Comparison of ENCODE assay signal across 7 cellular contexts in the genomic region with DNA sequence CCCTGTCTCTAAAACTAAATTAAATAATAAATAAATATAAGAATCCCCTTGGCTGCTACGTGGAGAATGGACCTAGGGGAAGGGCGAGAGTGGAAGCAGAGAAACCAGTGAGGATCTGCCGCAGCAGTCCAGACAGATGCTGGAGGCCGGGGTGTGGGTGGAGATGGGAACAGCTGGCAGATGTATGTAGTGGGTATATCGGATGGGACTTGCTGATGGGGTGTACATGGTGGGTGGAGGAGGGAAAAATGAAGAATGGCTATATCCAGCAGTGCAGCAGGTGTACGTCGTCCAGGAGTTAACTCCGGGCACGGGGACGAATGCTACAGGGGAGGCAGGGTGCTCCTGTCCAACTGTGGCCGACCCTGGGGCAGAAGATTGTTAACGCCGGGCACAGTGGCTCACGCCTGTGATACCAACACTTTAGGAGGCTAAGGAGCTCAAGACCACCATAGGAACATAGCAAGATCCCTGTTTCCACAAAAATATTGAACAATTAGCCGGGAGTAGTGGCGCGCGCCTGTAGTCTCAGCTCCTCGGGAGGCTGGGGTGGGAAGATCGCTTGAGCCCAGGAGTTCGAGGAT. TPM values are rescaled to one million over a fixed set of nuclear protein-coding genes. Genes with fewer than 3 reads are reported as not detected.
DNase-seq lines count a peak whose midpoint lies in the region; ATAC-seq and TF ChIP-seq lines count a peak whose summit lies in the region.

No MANE protein-coding gene starts in this region.

- 0 out of 2 replicates have a peak, but pooled peaks cover 4% of the 10 kb centered on the region for H4K20me1 ChIP-seq in GM23338 (replicated peaks; ENCODE audit: insufficient read depth)

- no peaks in the 10 kb centered on the region for H3F3A ChIP-seq in GM23338 (replicated peaks; ENCODE audit: low read depth)

- H3K9ac ChIP-seq in skeletal muscle tissue (ENCODE audit: low read depth in 1 of 3, low read length in 3 of 3) = peak overlapping the region; percentile 72 to 81 (median 78)

- DNase-seq in GM23338 (ENCODE audit: low spot score) (no peak), foreskin fibroblast (peak in 1 of 2 donors; percentile 23), activated gamma-delta T cell (lab: John Stamatoyannopoulos, UW) (no peak)
- DNase-seq in effector CD8-positive, alpha-beta T cell (lab: John Stamatoyannopoulos, UW) = no peak

- TF ChIP-seq CTCF in GM23338 (conservative IDR thresholded peaks at IDR 0.05; ENCODE audit: low read depth in 2 of 2) (no peak), foreskin fibroblast (IDR thresholded peaks at IDR 0.05; ENCODE audit: low read depth, low read length) (no peak)

- H3K27ac Mint-ChIP-seq in GM23338 = 0 out of 2 replicates have a peak overlapping the region, but pooled peaks have one; percentile 23

- H3K9me3 ChIP-seq in skeletal muscle tissue (ENCODE audit: control insufficient read depth in 3 of 3, low read length in 3 of 3) = no peaks in the 10 kb centered on the region

- peaks cover 15% of the 10 kb centered on the region for H3K79me2 ChIP-seq in GM23338 (replicated peaks; ENCODE audit: insufficient read depth)

- no peaks in the 10 kb centered on the region for H3K27me3 ChIP-seq in GM23338 (ENCODE audit: insufficient read depth)
- no peaks in the 10 kb centered on the region for H3K27me3 ChIP-seq in skeletal muscle tissue (ENCODE audit: control insufficient read depth in 3 of 3, insufficient read depth in 3 of 3, low read length in 3 of 3)

- H3K4me2 ChIP-seq in GM23338 = peak overlapping the region; percentile 92

- peak overlapping the region; percentile 100 for H3K4me3 Mint-ChIP-seq in GM23338

- ATAC-seq in GM23338 = no peak
- peak; percentile 13 for ATAC-seq in SK-N-SH treated with all-trans-retinoic acid at 6 μM for 48 hours
- ATAC-seq in esophagus mucosa = no peak

- H3K36me3 ChIP-seq in GM23338 (ENCODE audit: insufficient read depth) (no peaks in the 10 kb centered on the region), skeletal muscle tissue (ENCODE audit: control insufficient read depth in 3 of 3, insufficient read depth in 3 of 3, low read length in 3 of 3) (peaks cover 3 to 4% (median 4%) of the 10 kb centered on the region in 3 donors)

- no peaks in the 10 kb centered on the region for H3K4me1 ChIP-seq in GM23338 (ENCODE audit: insufficient read depth)
- peaks cover 11 to 17% (median 16%) of the 10 kb centered on the region in 3 donors for H3K4me1 ChIP-seq in skeletal muscle tissue (ENCODE audit: control insufficient read depth in 3 of 3, insufficient read depth in 3 of 3, low read length in 3 of 3)

- no peaks in the 10 kb centered on the region for H3K9me3 Mint-ChIP-seq in GM23338

- H3K9me2 ChIP-seq in GM23338 (ENCODE audit: insufficient read depth) = no peaks in the 10 kb centered on the region

- peak overlapping the region; percentile 29; the same call in 1 of the 2 replicates for H2AFZ ChIP-seq in GM23338

- H3K4me3 ChIP-seq in GM23338 (peak overlapping the region; percentile 70), foreskin fibroblast (ENCODE audit: low read depth in 1 of 2, low read length in 2 of 2) (peak overlapping the region; percentile 68 to 87), skeletal muscle tissue (ENCODE audit: low read length in 3 of 3) (peak overlapping the region; percentile 87 to 93 (median 91))

- H3K27ac ChIP-seq in GM23338 (ENCODE audit: low read depth) = no peak overlapping the region
- H3K27ac ChIP-seq in skeletal muscle tissue (ENCODE audit: low read depth, low read length) = peak overlapping the region; percentile 25

- H3K27me3 Mint-ChIP-seq in GM23338 (ENCODE audit: insufficient read depth, low read depth, poor library complexity) = peaks cover 8% of the 10 kb centered on the region

- H3K4me1 Mint-ChIP-seq in GM23338 = no peaks in the 10 kb centered on the region

- H3K36me3 Mint-ChIP-seq in GM23338 (ENCODE audit: low read depth) = peaks cover 19% of the 10 kb centered on the region

TF ChIP-seq in GM23338, 12 proteins besides CTCF, POLR2A, EP300 and RAD21 (continues in another document):
- TF ChIP-seq EZH2 (IDR thresholded peaks at IDR 0.05; ENCODE audit: low read depth, unreplicated experiment) = no peak
- TF ChIP-seq, protein P1, sequence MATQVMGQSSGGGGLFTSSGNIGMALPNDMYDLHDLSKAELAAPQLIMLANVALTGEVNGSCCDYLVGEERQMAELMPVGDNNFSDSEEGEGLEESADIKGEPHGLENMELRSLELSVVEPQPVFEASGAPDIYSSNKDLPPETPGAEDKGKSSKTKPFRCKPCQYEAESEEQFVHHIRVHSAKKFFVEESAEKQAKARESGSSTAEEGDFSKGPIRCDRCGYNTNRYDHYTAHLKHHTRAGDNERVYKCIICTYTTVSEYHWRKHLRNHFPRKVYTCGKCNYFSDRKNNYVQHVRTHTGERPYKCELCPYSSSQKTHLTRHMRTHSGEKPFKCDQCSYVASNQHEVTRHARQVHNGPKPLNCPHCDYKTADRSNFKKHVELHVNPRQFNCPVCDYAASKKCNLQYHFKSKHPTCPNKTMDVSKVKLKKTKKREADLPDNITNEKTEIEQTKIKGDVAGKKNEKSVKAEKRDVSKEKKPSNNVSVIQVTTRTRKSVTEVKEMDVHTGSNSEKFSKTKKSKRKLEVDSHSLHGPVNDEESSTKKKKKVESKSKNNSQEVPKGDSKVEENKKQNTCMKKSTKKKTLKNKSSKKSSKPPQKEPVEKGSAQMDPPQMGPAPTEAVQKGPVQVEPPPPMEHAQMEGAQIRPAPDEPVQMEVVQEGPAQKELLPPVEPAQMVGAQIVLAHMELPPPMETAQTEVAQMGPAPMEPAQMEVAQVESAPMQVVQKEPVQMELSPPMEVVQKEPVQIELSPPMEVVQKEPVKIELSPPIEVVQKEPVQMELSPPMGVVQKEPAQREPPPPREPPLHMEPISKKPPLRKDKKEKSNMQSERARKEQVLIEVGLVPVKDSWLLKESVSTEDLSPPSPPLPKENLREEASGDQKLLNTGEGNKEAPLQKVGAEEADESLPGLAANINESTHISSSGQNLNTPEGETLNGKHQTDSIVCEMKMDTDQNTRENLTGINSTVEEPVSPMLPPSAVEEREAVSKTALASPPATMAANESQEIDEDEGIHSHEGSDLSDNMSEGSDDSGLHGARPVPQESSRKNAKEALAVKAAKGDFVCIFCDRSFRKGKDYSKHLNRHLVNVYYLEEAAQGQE (IDR thresholded peaks at IDR 0.05; ENCODE audit: unreplicated experiment) = no peak

TF ChIP-seq in SK-N-SH treated with all-trans-retinoic acid at 6 μM for 48 hours, 23 proteins besides CTCF, POLR2A, EP300 and RAD21:
- TF ChIP-seq GLIS3 (CRISPR knock-in tag; IDR thresholded peaks at IDR 0.05) (no peak), BACH2 (CRISPR knock-in tag; IDR thresholded peaks at IDR 0.05; ENCODE audit: borderline replicate concordance) (no peak), ZNF8 (CRISPR knock-in tag; IDR thresholded peaks at IDR 0.05) (no peak), ZNF565 (CRISPR knock-in tag; conservative IDR thresholded peaks at IDR 0.05; ENCODE audit: low read depth) (no peak), SNAI2 (CRISPR knock-in tag; IDR thresholded peaks at IDR 0.05) (no peak), ZFP3 (CRISPR knock-in tag; IDR thresholded peaks at IDR 0.05) (no peak), TOX (CRISPR knock-in tag; IDR thresholded peaks at IDR 0.05; ENCODE audit: borderline replicate concordance) (no peak), CSDC2 (CRISPR knock-in tag; IDR thresholded peaks at IDR 0.05) (no peak), ESRRG (CRISPR knock-in tag; IDR thresholded peaks at IDR 0.05) (no peak), RARB (CRISPR knock-in tag; IDR thresholded peaks at IDR 0.05) (no peak), ISL1 (CRISPR knock-in tag; IDR thresholded peaks at IDR 0.05) (no peak), TCF4 (CRISPR knock-in tag; IDR thresholded peaks at IDR 0.05; ENCODE audit: borderline replicate concordance) (no peak), ZFP30 (CRISPR knock-in tag; IDR thresholded peaks at IDR 0.05) (no peak)
- TF ChIP-seq, protein P2, sequence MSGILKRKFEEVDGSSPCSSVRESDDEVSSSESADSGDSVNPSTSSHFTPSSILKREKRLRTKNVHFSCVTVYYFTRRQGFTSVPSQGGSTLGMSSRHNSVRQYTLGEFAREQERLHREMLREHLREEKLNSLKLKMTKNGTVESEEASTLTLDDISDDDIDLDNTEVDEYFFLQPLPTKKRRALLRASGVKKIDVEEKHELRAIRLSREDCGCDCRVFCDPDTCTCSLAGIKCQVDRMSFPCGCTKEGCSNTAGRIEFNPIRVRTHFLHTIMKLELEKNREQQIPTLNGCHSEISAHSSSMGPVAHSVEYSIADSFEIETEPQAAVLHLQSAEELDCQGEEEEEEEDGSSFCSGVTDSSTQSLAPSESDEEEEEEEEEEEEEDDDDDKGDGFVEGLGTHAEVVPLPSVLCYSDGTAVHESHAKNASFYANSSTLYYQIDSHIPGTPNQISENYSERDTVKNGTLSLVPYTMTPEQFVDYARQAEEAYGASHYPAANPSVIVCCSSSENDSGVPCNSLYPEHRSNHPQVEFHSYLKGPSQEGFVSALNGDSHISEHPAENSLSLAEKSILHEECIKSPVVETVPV (CRISPR knock-in tag; IDR thresholded peaks at IDR 0.05) = no peak
- TF ChIP-seq, protein P3, sequence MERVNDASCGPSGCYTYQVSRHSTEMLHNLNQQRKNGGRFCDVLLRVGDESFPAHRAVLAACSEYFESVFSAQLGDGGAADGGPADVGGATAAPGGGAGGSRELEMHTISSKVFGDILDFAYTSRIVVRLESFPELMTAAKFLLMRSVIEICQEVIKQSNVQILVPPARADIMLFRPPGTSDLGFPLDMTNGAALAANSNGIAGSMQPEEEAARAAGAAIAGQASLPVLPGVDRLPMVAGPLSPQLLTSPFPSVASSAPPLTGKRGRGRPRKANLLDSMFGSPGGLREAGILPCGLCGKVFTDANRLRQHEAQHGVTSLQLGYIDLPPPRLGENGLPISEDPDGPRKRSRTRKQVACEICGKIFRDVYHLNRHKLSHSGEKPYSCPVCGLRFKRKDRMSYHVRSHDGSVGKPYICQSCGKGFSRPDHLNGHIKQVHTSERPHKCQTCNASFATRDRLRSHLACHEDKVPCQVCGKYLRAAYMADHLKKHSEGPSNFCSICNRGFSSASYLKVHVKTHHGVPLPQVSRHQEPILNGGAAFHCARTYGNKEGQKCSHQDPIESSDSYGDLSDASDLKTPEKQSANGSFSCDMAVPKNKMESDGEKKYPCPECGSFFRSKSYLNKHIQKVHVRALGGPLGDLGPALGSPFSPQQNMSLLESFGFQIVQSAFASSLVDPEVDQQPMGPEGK (CRISPR knock-in tag; IDR thresholded peaks at IDR 0.05; ENCODE audit: borderline replicate concordance) = no peak

RNA-seq across cellular contexts. Expression of a gene that starts 0.7 kb away (rescaled TPM):
- total RNA-seq in GM23338 (2014; rRNA removed; shearing (Covaris generic)) = 13.4 and 17.7 TPM in 2 replicates
- 16.6 and 17.5 TPM in 2 replicates for polyA plus RNA-seq in GM23338 (2016; fragmentation: Nextera tagmentation; extraction: Ambion mirVana)
- total RNA-seq in skeletal muscle tissue (7.8 TPM), esophagus mucosa (8.3 TPM)

RNA-seq across cellular contexts. Expression of a gene that starts 0.9 kb away (rescaled TPM):
- total RNA-seq in GM23338 (2014; rRNA removed; shearing (Covaris generic)) = 1.6 and 3.2 TPM in 2 replicates
- polyA plus RNA-seq in GM23338 (2016; fragmentation: Nextera tagmentation; extraction: Ambion mirVana) = 2.9 and 3.1 TPM in 2 replicates
- total RNA-seq in skeletal muscle tissue (1.0 TPM), esophagus mucosa (3.8 TPM)
